In the genomic region with DNA sequence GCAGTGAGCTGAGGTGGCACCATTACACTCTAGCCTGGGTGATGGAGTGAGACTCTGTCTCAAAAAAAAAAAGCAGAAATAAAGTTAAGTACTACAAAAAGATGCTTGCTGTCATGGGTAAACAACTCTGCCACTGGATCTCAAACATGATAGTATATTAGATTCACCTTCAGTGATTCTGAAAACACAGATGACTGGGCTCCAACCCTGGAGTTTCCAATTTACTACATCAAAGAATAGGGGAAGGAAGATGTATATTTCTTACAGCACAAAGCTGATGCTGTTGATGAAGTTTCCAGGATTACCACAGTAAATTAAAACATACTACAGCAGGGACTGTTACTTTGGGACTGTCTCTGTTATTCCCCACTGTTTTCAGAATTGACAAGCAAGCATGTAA, we compare ENCODE assay signal across 9 cellular contexts.
"Had no signal": no experiment of that assay in that cellular context is flagged by ENCODE, and none has a peak within 500 bp of the region (broad histone marks: within the 10 kb centered on the region; RNA-seq: fewer than 3 reads in every experiment).

No MANE protein-coding gene starts in this region.

- H3K4me3 ChIP-seq: GM23248, HAP-1 had no signal

- ATAC-seq: HCT116, HepG2 had no signal

- H3K27ac Mint-ChIP-seq: HFFc6, IgD-negative memory B cell had no signal

- DNase-seq: GM23248, GOT3, H7, HFFc6 had no signal

- H3K4me3 Mint-ChIP-seq: HFFc6 had no signal

- H3K4me1 ChIP-seq: HAP-1 had no signal

- H3K27ac ChIP-seq: GM23248, HL-60 had no signal

- H3K27me3 Mint-ChIP-seq: IgD-negative memory B cell had no signal
